ENCODE assay signal across 20 cellular contexts in genomic region chr5:51621156-51621555, GRCh38.
"Had no signal": no experiment of that assay in that cellular context is flagged by ENCODE, and none has a peak within 500 bp of the region (broad histone marks: within the 10 kb centered on the region; RNA-seq: fewer than 3 reads in every experiment).

No MANE protein-coding gene starts in this region.

- ATAC-seq: activated naive CD4-positive, alpha-beta T cell treated with anti-CD3 and anti-CD28 coated beads, Interleukin-2, amount 50 U/mL, for 72 hours; effector memory CD8-positive, alpha-beta T cell; left cardiac atrium; naive thymus-derived CD8-positive, alpha-beta T cell had no signal

- H3K4me3 ChIP-seq: adrenal gland, ovary, tibial nerve, vagina had no signal

- H3K27ac ChIP-seq: adrenal gland, ovary, tibial nerve, vagina, WERI-Rb-1 had no signal

- DNase-seq: activated CD4-positive, alpha-beta T cell treated with anti-CD3 and anti-CD28 coated beads for 1 hour; activated CD4-positive, alpha-beta T cell treated with anti-CD3 and anti-CD28 coated beads, Interleukin-2, amount 50 U/mL, for 4 hours; activated gamma-delta T cell treated with Interleukin-2 at 50 U/mL for 16 hours; activated T-cell treated with anti-CD3 and anti-CD28 coated beads for 4 hours; adrenal gland; cerebellar nuclear complex; effector memory CD8-positive, alpha-beta T cell; left cardiac atrium; mesenchymal stem cell; naive thymus-derived CD8-positive, alpha-beta T cell; ovary; stimulated activated CD4-positive, alpha-beta T cell treated with anti-CD3 and anti-CD28 coated beads, Interleukin-1b, Interleukin-23, amount 100 ng/mL, for 48 hours; stimulated activated CD8-positive, alpha-beta memory T cell treated with anti-CD3 and anti-CD28 coated beads, Interleukin-4, amount 100 ng/mL, for 48 hours; stimulated activated naive CD4-positive, alpha-beta T cell treated with Interleukin-2 at 50 U/mL for 16 hours; substantia nigra; T-helper 2 cell; WERI-Rb-1 had no signal

- H3K36me3 ChIP-seq: adrenal gland, ovary, tibial nerve, vagina, WERI-Rb-1 had no signal

- H3K27me3 ChIP-seq: adrenal gland, ovary, tibial nerve, vagina had no signal

- H3K4me1 ChIP-seq: adrenal gland, tibial nerve, vagina had no signal
